ENCODE assay signal across 8 cellular contexts in the genomic region with DNA sequence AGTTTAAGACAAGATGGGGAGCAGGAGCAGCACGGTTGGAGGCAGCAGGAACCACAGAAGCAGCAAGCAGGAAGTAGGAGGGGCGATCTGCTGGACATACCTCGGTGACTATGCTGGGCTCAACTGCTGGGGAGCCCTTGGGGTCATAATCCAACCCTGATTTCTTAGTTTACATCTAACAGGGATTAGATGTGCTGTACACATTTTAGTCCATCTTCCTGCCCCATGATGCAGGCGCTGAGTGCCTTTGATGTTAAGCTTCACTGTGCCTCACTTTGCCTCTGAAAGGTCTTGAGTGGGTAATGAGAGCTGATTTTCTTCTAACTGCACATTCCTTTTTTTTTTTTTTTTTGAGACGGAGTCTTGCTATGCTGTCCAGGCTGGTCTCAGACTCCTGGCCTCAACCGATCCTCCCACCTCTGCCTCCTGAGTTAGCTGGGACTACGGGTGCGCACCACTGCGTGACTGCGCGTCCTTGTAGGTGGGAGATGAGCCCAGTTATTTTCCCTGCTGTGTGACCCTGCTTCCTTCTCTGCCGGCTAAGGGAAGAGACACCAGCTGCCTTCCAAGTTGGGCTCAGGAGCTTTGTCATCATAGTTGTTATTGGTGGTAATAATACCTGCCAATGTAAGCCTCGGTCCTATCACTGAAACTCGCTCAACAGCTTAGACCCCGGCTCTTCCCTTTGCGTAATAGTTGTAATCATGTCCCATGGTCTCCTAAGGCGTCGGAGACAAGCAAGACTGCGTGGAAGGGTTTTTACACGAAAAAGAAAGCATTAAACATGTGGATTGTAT. TPM values are rescaled to one million over a fixed set of nuclear protein-coding genes. Genes with fewer than 3 reads are reported as not detected.
DNase-seq lines count a peak whose midpoint lies in the region; ATAC-seq and TF ChIP-seq lines count a peak whose summit lies in the region.

No MANE protein-coding gene starts in this region.

- no peak for TF ChIP-seq CTCF in kidney epithelial cell (IDR thresholded peaks at IDR 0.05; ENCODE audit: insufficient read depth, low read length, poor library complexity, severe bottlenecking)

- no peaks in the 10 kb centered on the region for H3K4me1 ChIP-seq in adipocyte (ENCODE audit: control insufficient read depth, insufficient read depth, low read length)

- H3K4me3 ChIP-seq in adipocyte (ENCODE audit: low read length), result peak overlapping the region; percentile 87
- peak overlapping the region; percentile 79 for H3K4me3 ChIP-seq in kidney epithelial cell (ENCODE audit: low read depth, low read length)

- DNase-seq in activated CD4-positive, CD25-positive, alpha-beta regulatory T cell treated with anti-CD3 and anti-CD28 coated beads, Interleukin-2, amount 50 U/mL, for 72 hours, result no peak
- DNase-seq in NCI-H2227 (lab: John Stamatoyannopoulos, UW; ENCODE audit: unreplicated experiment), result peak; percentile 72
- DNase-seq in adipocyte (ENCODE audit: low read depth), result peak; percentile 15
- DNase-seq in kidney epithelial cell (ENCODE audit: low read depth), result no peak
- DNase-seq in NCI-H187 (lab: John Stamatoyannopoulos, UW), result no peak
- DNase-seq in activated CD4-positive, CD25-positive, alpha-beta regulatory T cell (lab: John Stamatoyannopoulos, UW), result no peak

- H3K27ac ChIP-seq in temporal lobe (ENCODE audit: low read depth, low read length), result peak overlapping the region; percentile 69

- no peaks in the 10 kb centered on the region for H3K36me3 ChIP-seq in adipocyte (ENCODE audit: control insufficient read depth, insufficient read depth, low read length, severe bottlenecking)
- no peaks in the 10 kb centered on the region for H3K36me3 ChIP-seq in kidney epithelial cell (ENCODE audit: control insufficient read depth, insufficient read depth, low read length)

- peak overlapping the region; percentile 82 for H3K9ac ChIP-seq in adipocyte (ENCODE audit: low read length)

- ATAC-seq in activated CD4-positive, CD25-positive, alpha-beta regulatory T cell treated with anti-CD3 and anti-CD28 coated beads, Interleukin-2, amount 50 U/mL, for 24 hours, result peak; percentile 0 to 3

- no peaks in the 10 kb centered on the region for H3K9me3 ChIP-seq in adipocyte (ENCODE audit: control insufficient read depth, low read length)

- no peaks in the 10 kb centered on the region for H3K27me3 ChIP-seq in adipocyte (replicated peaks; ENCODE audit: control insufficient read depth, insufficient read depth, low read length)
- H3K27me3 ChIP-seq in kidney epithelial cell (ENCODE audit: control insufficient read depth, insufficient read depth, low read length), result no peaks in the 10 kb centered on the region

RNA-seq across cellular contexts. Expression of gene RCAN3, which starts 1.1 kb away (rescaled TPM):
- total RNA-seq in kidney epithelial cell, result 20.3 and 24.4 TPM in 2 replicates
- total RNA-seq in temporal lobe, result 13.0 TPM

RNA-seq across cellular contexts. Expression of gene NCMAP, which starts 54.3 kb away (rescaled TPM):
- total RNA-seq in kidney epithelial cell (1.2 and 1.5 TPM in 2 replicates), temporal lobe (under 0.01 TPM)

Comparison
In these comparisons a context has a peak if more than half of its experiments do, and no peak if none do; other contexts are left out.
1. DNase-seq: peak in NCI-H2227 (single experiment) and adipocyte (single experiment); none in activated CD4-positive, CD25-positive, alpha-beta regulatory T cell treated with anti-CD3 and anti-CD28 coated beads, Interleukin-2, amount 50 U/mL, for 72 hours (single experiment), kidney epithelial cell (single experiment), NCI-H187 (0 of 2) and activated CD4-positive, CD25-positive, alpha-beta regulatory T cell (0 of 4).